ENCODE assay signal across 9 cellular contexts in genomic region chr1:46131093-46131492, GRCh38. TPM values are rescaled to one million over a fixed set of nuclear protein-coding genes. Genes with fewer than 3 reads are reported as not detected.
DNase-seq lines count a peak whose midpoint lies in the region; ATAC-seq, FAIRE-seq and TF ChIP-seq lines count a peak whose summit lies in the region.
"Had no signal": no experiment of that assay in that cellular context is flagged by ENCODE, and none has a peak within 500 bp of the region (broad histone marks: within the 10 kb centered on the region; RNA-seq: fewer than 3 reads in every experiment).

No MANE protein-coding gene starts in this region.

- H3K4me3 Mint-ChIP-seq in activated T-helper 2 cell treated with anti-CD3 and anti-CD28 coated beads, Interferon-gamma antibody, Interleukin-2, Interleukin-4, amounts not matched to agents 10 μg/mL and 5 μg/mL and 100 μg/mL, durations not matched to agents 14 hours and 24 hours and 36 hours (ENCODE audit: low read depth), result peak overlapping the region; percentile 94

- intact Hi-C loops in A673 (cut with micrococcal nuclease; ENCODE audit: unreplicated experiment), result loop anchor here (5.0 kb wide), 1 partner anchor 94 kb away; no protein-coding TSS in a partner anchor
- intact Hi-C loops in activated T-helper 2 cell treated with anti-CD3 and anti-CD28 coated beads, Interferon-gamma antibody, Interleukin-2, Interleukin-4, amounts not matched to agents 10 μg/mL and 5 μg/mL and 100 μg/mL, durations not matched to agents 14 hours and 24 hours and 36 hours (cut with micrococcal nuclease), result loop anchor here (5.0 kb wide), 1 partner anchor 329 kb away; the partner anchor contains the start of gene MAST2
- intact Hi-C loops in left lung (cut with DNase I), result no loop called here
- intact Hi-C loops in vagina (cut with DNase I), result no loop called here

- H3K36me3 Mint-ChIP-seq in activated T-helper 2 cell treated with anti-CD3 and anti-CD28 coated beads, Interferon-gamma antibody, Interleukin-2, Interleukin-4, amounts not matched to agents 10 μg/mL and 5 μg/mL and 100 μg/mL, durations not matched to agents 14 hours and 24 hours and 36 hours (ENCODE audit: low read depth), result no peaks in the 10 kb centered on the region

- no peak for TF ChIP-seq CTCF in A673 (conservative IDR thresholded peaks at IDR 0.05; ENCODE audit: low read depth, low read length)
- no peak for TF ChIP-seq CTCF in left lung (IDR thresholded peaks at IDR 0.05)
- no peak for TF ChIP-seq CTCF in vagina (IDR thresholded peaks at IDR 0.05)

- H3K9me3 ChIP-seq in A673 (ENCODE audit: low read depth, low read length, poor library complexity, severe bottlenecking), result no peaks in the 10 kb centered on the region
- no peaks in the 10 kb centered on the region for H3K9me3 ChIP-seq in left lung
- H3K9me3 ChIP-seq in vagina, result no peaks in the 10 kb centered on the region

- ATAC-seq in left lung (no peak), HG02588 (IDR thresholded peaks at IDR 0.05; ENCODE audit: unreplicated experiment) (no peak), GM18511 (IDR thresholded peaks at IDR 0.05; ENCODE audit: unreplicated experiment) (no peak)

- H3K27ac ChIP-seq in A673 (ENCODE audit: low read depth, low read length, poor library complexity, severe bottlenecking) (peak overlapping the region; percentile 59), left lung (peak overlapping the region; percentile 91 to 94), vagina (peak overlapping the region; percentile 92)

- DNase-seq in A673 (ENCODE audit: low spot score) (no peak), GM19239 (ENCODE audit: insufficient read length, low spot score) (no peak), left lung (no peak), vagina (ENCODE audit: extremely low spot score in 2 of 2) (no peak)
- DNase-seq in activated T-helper 2 cell treated with anti-CD3 and anti-CD28 coated beads, Interferon-gamma antibody, Interleukin-2, Interleukin-4, amounts not matched to agents 10 μg/mL and 5 μg/mL and 100 μg/mL, durations not matched to agents 14 hours and 24 hours and 36 hours (ENCODE audit: low spot score), result no peak
- no peak for DNase-seq in activated naive CD4-positive, alpha-beta T cell treated with anti-CD3 and anti-CD28 coated beads, Interleukin-2, amount 50 U/mL, for 16 hours

- H3K36me3 ChIP-seq in A673 (ENCODE audit: insufficient read depth, low read length, poor library complexity, severe bottlenecking), result no peaks in the 10 kb centered on the region
- no peaks in the 10 kb centered on the region for H3K36me3 ChIP-seq in left lung
- no peaks in the 10 kb centered on the region for H3K36me3 ChIP-seq in vagina

- peak; percentile 72 for FAIRE-seq in GM19239 (lab: Jason Lieb, UNC)

- H3K4me3 ChIP-seq in A673 (ENCODE audit: low read depth, low read length, poor library complexity, severe bottlenecking), result peak overlapping the region; percentile 73
- H3K4me3 ChIP-seq in left lung, result peak overlapping the region; percentile 48 to 67
- peak overlapping the region; percentile 61 to 71 for H3K4me3 ChIP-seq in vagina

- POLR2A ChIA-PET in A673 (lab: Charles Lee; ENCODE audit: low non-redundant PET), result no interaction called here

- CTCF ChIA-PET in A673 (lab: Charles Lee), result interaction anchor here (0.9 kb wide), 1 partner anchor 92 kb away, joined by 3 read pairs; no protein-coding TSS in a partner anchor

- peaks cover 21% of the 10 kb centered on the region for H3K4me1 ChIP-seq in A673 (ENCODE audit: insufficient read depth, low read length, poor library complexity, severe bottlenecking)
- H3K4me1 ChIP-seq in left lung, result peaks cover 0 to 30% of the 10 kb centered on the region in 2 donors
- peaks cover 25% of the 10 kb centered on the region for H3K4me1 ChIP-seq in vagina

- peaks cover 24% of the 10 kb centered on the region for H3K4me1 Mint-ChIP-seq in activated T-helper 2 cell treated with anti-CD3 and anti-CD28 coated beads, Interferon-gamma antibody, Interleukin-2, Interleukin-4, amounts not matched to agents 10 μg/mL and 5 μg/mL and 100 μg/mL, durations not matched to agents 14 hours and 24 hours and 36 hours (ENCODE audit: low read depth)

- BruUV-seq in A673 (replicated peaks; lab: Mats Ljungman, UMichigan), result TSS peak; percentile 53

- peaks cover 52% of the 10 kb centered on the region for H3K27me3 Mint-ChIP-seq in activated T-helper 2 cell treated with anti-CD3 and anti-CD28 coated beads, Interferon-gamma antibody, Interleukin-2, Interleukin-4, amounts not matched to agents 10 μg/mL and 5 μg/mL and 100 μg/mL, durations not matched to agents 14 hours and 24 hours and 36 hours (ENCODE audit: low read depth)

- H3K9me3 Mint-ChIP-seq in activated T-helper 2 cell treated with anti-CD3 and anti-CD28 coated beads, Interferon-gamma antibody, Interleukin-2, Interleukin-4, amounts not matched to agents 10 μg/mL and 5 μg/mL and 100 μg/mL, durations not matched to agents 14 hours and 24 hours and 36 hours, result no peaks in the 10 kb centered on the region

- no peak for TF ChIP-seq POLR2A in vagina (IDR thresholded peaks at IDR 0.05)

- no peak overlapping the region for H3K27ac Mint-ChIP-seq in activated T-helper 2 cell treated with anti-CD3 and anti-CD28 coated beads, Interferon-gamma antibody, Interleukin-2, Interleukin-4, amounts not matched to agents 10 μg/mL and 5 μg/mL and 100 μg/mL, durations not matched to agents 14 hours and 24 hours and 36 hours

- H3K27me3 ChIP-seq in A673 (replicated peaks; ENCODE audit: insufficient read depth, low read depth, low read length, poor library complexity) (no peaks in the 10 kb centered on the region), left lung (peaks cover 0 to 45% of the 10 kb centered on the region in 2 donors), vagina (no peaks in the 10 kb centered on the region)

RNA-seq across cellular contexts. Expression of gene PIK3R3, which starts 1.3 kb away (rescaled TPM):
- 30.0 and 30.2 TPM in 2 replicates for total RNA-seq in A673 (2021)
- 2.8 and 3.3 TPM in 2 replicates for total RNA-seq in activated T-helper 2 cell treated with anti-CD3 and anti-CD28 coated beads, Interferon-gamma antibody, Interleukin-2, Interleukin-4, amounts not matched to agents 10 μg/mL and 5 μg/mL and 100 μg/mL, durations not matched to agents 14 hours and 24 hours and 36 hours
- total RNA-seq in left lung, result 10 to 100 TPM; 20.9 to 46.5 TPM
- 27.0 TPM for total RNA-seq in vagina

RNA-seq across cellular contexts. Expression of gene TSPAN1, which starts 43.8 kb away (rescaled TPM):
- total RNA-seq in A673 (2021) (not detected in 2 replicates), left lung (10 to 100 TPM; 32.3 to 50.6 TPM), vagina (3.9 TPM)
- 0.46 TPM in 1 of 2 replicates, not detected in the other for total RNA-seq in activated T-helper 2 cell treated with anti-CD3 and anti-CD28 coated beads, Interferon-gamma antibody, Interleukin-2, Interleukin-4, amounts not matched to agents 10 μg/mL and 5 μg/mL and 100 μg/mL, durations not matched to agents 14 hours and 24 hours and 36 hours
- total RNA-seq: mononuclear cell had no signal

RNA-seq across cellular contexts. Expression of gene P3R3URF, which starts 45.2 kb away (rescaled TPM):
- total RNA-seq in A673 (2021) (not detected in 2 replicates), left lung (not detected), vagina (not detected)
- not detected in 2 replicates for total RNA-seq in activated T-helper 2 cell treated with anti-CD3 and anti-CD28 coated beads, Interferon-gamma antibody, Interleukin-2, Interleukin-4, amounts not matched to agents 10 μg/mL and 5 μg/mL and 100 μg/mL, durations not matched to agents 14 hours and 24 hours and 36 hours
- total RNA-seq: mononuclear cell had no signal

Comparison
In these comparisons a context has a peak if more than half of its experiments do, and no peak if none do; other contexts are left out.
1. intact Hi-C loops: an anchor here in A673 (5.0 kb wide) and activated T-helper 2 cell treated with anti-CD3 and anti-CD28 coated beads, Interferon-gamma antibody, Interleukin-2, Interleukin-4, amounts not matched to agents 10 μg/mL and 5 μg/mL and 100 μg/mL, durations not matched to agents 14 hours and 24 hours and 36 hours (5.0 kb wide); none called in left lung and vagina.